ENCODE assay signal across 18 cellular contexts in genomic region chr5:73946926-73947455, GRCh38.
"Had no signal": no experiment of that assay in that cellular context is flagged by ENCODE, and none has a peak within 500 bp of the region (broad histone marks: within the 10 kb centered on the region; RNA-seq: fewer than 3 reads in every experiment).

No MANE protein-coding gene starts in this region.

- H3K36me3 ChIP-seq: sigmoid colon, upper lobe of left lung had no signal

- H3K27me3 ChIP-seq: sigmoid colon, upper lobe of left lung had no signal

- DNase-seq: activated CD4-positive, alpha-beta T cell treated with anti-CD3 and anti-CD28 coated beads for 36 hours; activated CD8-positive, alpha-beta memory T cell treated with anti-CD3 and anti-CD28 coated beads, Interleukin-2, amount 50 U/mL, for 48 hours; activated CD8-positive, alpha-beta T cell treated with anti-CD3 and anti-CD28 coated beads for 36 hours; activated naive CD4-positive, alpha-beta T cell; caudate nucleus; cortex of kidney; effector memory CD4-positive, alpha-beta T cell; erythroblast; hippocampal formation; left colon; mucosa of descending colon; naive thymus-derived CD8-positive, alpha-beta T cell; nucleus accumbens; sigmoid colon; stimulated activated CD4-positive, alpha-beta T cell treated with anti-CD3 and anti-CD28 coated beads, Interleukin-2, amount 100 ng/mL, for 24 hours; stimulated activated naive B cell treated with anti-CD40 and anti-IgM and Interleukin-4, amounts not matched to agents 10 μg/mL and 1 μg/mL and 100 μg/mL, for 72 hours; T-helper 9 cell; upper lobe of left lung had no signal

- H3K27ac ChIP-seq: sigmoid colon, upper lobe of left lung had no signal

- H3K4me3 ChIP-seq: mucosa of descending colon, sigmoid colon, upper lobe of left lung had no signal

- ATAC-seq: activated CD4-positive, alpha-beta T cell treated with anti-CD3 and anti-CD28 coated beads for 36 hours; activated CD8-positive, alpha-beta T cell treated with anti-CD3 and anti-CD28 coated beads for 36 hours; left colon; mucosa of descending colon; naive thymus-derived CD8-positive, alpha-beta T cell; stimulated activated naive B cell treated with anti-CD40 and anti-IgM and Interleukin-4, amounts not matched to agents 10 μg/mL and 1 μg/mL and 100 μg/mL, for 72 hours had no signal
